ENCODE assay signal across 10 cellular contexts in genomic region chr12:108693781-108694180, GRCh38. TPM values are rescaled to one million over a fixed set of nuclear protein-coding genes. Genes with fewer than 3 reads are reported as not detected.
A peak's percentile ranks its signal among the peaks of the same experiment; 100 is the strongest.
DNase-seq lines count a peak whose midpoint lies in the region; ATAC-seq, FAIRE-seq and TF ChIP-seq lines count a peak whose summit lies in the region.
"Had no signal": no experiment of that assay in that cellular context is flagged by ENCODE, and none has a peak within 500 bp of the region (broad histone marks: within the 10 kb centered on the region; RNA-seq: fewer than 3 reads in every experiment).

No MANE protein-coding gene starts in this region.

- H3K9me3 ChIP-seq in right atrium auricular region (no peaks in the 10 kb centered on the region), GM12878 (replicated peaks; ENCODE audit: control insufficient read depth, insufficient read depth, low read length) (peaks cover 2% of the 10 kb centered on the region; the same call in 2 of the 3 replicates), vagina (no peaks in the 10 kb centered on the region)

- no peak for FAIRE-seq in GM12878 (lab: Jason Lieb, UNC)

- TF ChIP-seq POLR2A in GM12878 (IDR thresholded peaks at IDR 0.05; ENCODE audit: low read depth, low read length) (no peak), vagina (IDR thresholded peaks at IDR 0.05) (no peak)

- SMC1A ChIA-PET in GM12878 (lab: Charles Lee; ENCODE audit: uncharacterized antibody, unreplicated experiment) = interaction anchor here (0.6 to 10.6 kb wide), 8 partner anchors 8 to 114 kb away, joined by 3 to 83 read pairs (median 14); no protein-coding TSS in a partner anchor

- H3K79me2 ChIP-seq in GM12878 (ENCODE audit: control insufficient read depth, insufficient read depth, low read length) = peaks cover 89% of the 10 kb centered on the region

- TF ChIP-seq RAD21 in GM12878 (IDR thresholded peaks at IDR 0.05; ENCODE audit: insufficient read depth, low read depth, low read length) = no peak

- no peak overlapping the region for H2AFZ ChIP-seq in GM12878 (ENCODE audit: control insufficient read depth, low read depth, low read length)

- TF ChIP-seq EP300 in GM12878 (IDR thresholded peaks at IDR 0.05; ENCODE audit: borderline replicate concordance in 1 of 2, control insufficient read depth in 1 of 2, low read depth in 2 of 2, low read length in 2 of 2) = no peak

- peaks cover 33 to 44% of the 10 kb centered on the region in 2 donors for H3K4me1 Mint-ChIP-seq in natural killer cell

- peak overlapping the region; percentile 41 for H3K4me2 ChIP-seq in GM12878 (ENCODE audit: control insufficient read depth, insufficient read depth)

- intact Hi-C loops in cardiac septum (cut with DNase I) = loop anchor here (5.0 to 10.0 kb wide), 2 partner anchors 94 to 161 kb away; partner anchors contain the start of gene SSH1
- intact Hi-C loops in GM12878 (cut with micrococcal nuclease; ENCODE audit: unreplicated experiment) = no loop called here
- intact Hi-C loops in natural killer cell (cut with micrococcal nuclease) = no loop called here
- intact Hi-C loops in vagina (cut with DNase I) = no loop called here

- no peaks in the 10 kb centered on the region for H3K27me3 ChIP-seq in right atrium auricular region
- H3K27me3 ChIP-seq in GM12878 (replicated peaks in 1 of 2; ENCODE audit: control insufficient read depth in 2 of 2, insufficient read depth in 2 of 2, low read length in 1 of 2) = no peaks in the 10 kb centered on the region
- H3K27me3 ChIP-seq in vagina = no peaks in the 10 kb centered on the region

- CTCF ChIA-PET in GM12878 (lab: Yijun Ruan, JAX) = interaction anchor here (0.6 to 3.0 kb wide), 8 partner anchors 15 to 110 kb away, joined by 3 to 12 read pairs (median 4); no protein-coding TSS in a partner anchor

- H4K20me1 ChIP-seq in GM12878 (ENCODE audit: control insufficient read depth, insufficient read depth) = no peaks in the 10 kb centered on the region

- H3K9me3 Mint-ChIP-seq in natural killer cell = no peaks in the 10 kb centered on the region
- H3K9me3 Mint-ChIP-seq: CD8-positive, alpha-beta T cell had no signal

- H3K4me3 ChIP-seq in right atrium auricular region (no peak overlapping the region), GM12878 (no peak overlapping the region), vagina (no peak overlapping the region)

- H3K4me3 Mint-ChIP-seq in natural killer cell = peak overlapping the region; percentile 13
- H3K4me3 Mint-ChIP-seq: CD8-positive, alpha-beta T cell had no signal

- no peaks in the 10 kb centered on the region for H3K36me3 Mint-ChIP-seq in natural killer cell

- BruUV-seq in GM12878 (replicated peaks; lab: Mats Ljungman, UMichigan) = no TSS peak

- no peak for DNase-seq in right atrium auricular region (ENCODE audit: low spot score)
- DNase-seq in cardiac septum (ENCODE audit: low spot score) = no peak
- DNase-seq in GM12878 (ENCODE audit: low read depth, low spot score) = no peak
- DNase-seq in natural killer cell = no peak
- no peak for DNase-seq in vagina (ENCODE audit: extremely low spot score in 2 of 2)
- DNase-seq in anterior cingulate cortex (lab: John Stamatoyannopoulos, UW) = no peak
- DNase-seq: CD8-positive, alpha-beta T cell; NCI-H345 had no signal

- H3K9ac ChIP-seq in GM12878 (ENCODE audit: control insufficient read depth, insufficient read depth, low read length) = no peak overlapping the region

- WGBS in GM12878 (ENCODE audit: insufficient coverage, insufficient replicate concordance, low lambda C conversion rate, missing lambda C conversion rate) = 100% methylated on average over 8 of the region's 8 CpGs

- H3K4me1 ChIP-seq in right atrium auricular region (peaks cover 0 to 77% of the 10 kb centered on the region in 2 donors), GM12878 (ENCODE audit: control insufficient read depth, insufficient read depth, low read length) (peaks cover 65% of the 10 kb centered on the region), vagina (peaks cover 90% of the 10 kb centered on the region)

- TF ChIP-seq CTCF in right atrium auricular region (IDR thresholded peaks at IDR 0.05) = no peak
- no peak for TF ChIP-seq CTCF in GM12878 (IDR thresholded peaks at IDR 0.05 in 2 of 3, conservative IDR thresholded peaks at IDR 0.05 in 1 of 3; ENCODE audit: control insufficient read depth in 2 of 3, extremely low read depth in 1 of 3, insufficient read depth in 1 of 3, low read depth in 3 of 3, low read length in 3 of 3)
- no peak for TF ChIP-seq CTCF in natural killer cell (IDR thresholded peaks at IDR 0.05)
- no peak for TF ChIP-seq CTCF in vagina (IDR thresholded peaks at IDR 0.05)

- H3K27ac Mint-ChIP-seq in natural killer cell = no peak overlapping the region

- no peaks in the 10 kb centered on the region for H3K27me3 Mint-ChIP-seq in natural killer cell (ENCODE audit: low read depth in 2 of 2)

- no peak for ATAC-seq in GM12878
- ATAC-seq in natural killer cell = no peak
- ATAC-seq in HG03108 (IDR thresholded peaks at IDR 0.05; ENCODE audit: unreplicated experiment) = no peak
- no peak for ATAC-seq in GM19397 (IDR thresholded peaks at IDR 0.05; ENCODE audit: unreplicated experiment)
- ATAC-seq: CD8-positive, alpha-beta T cell had no signal

- POLR2A ChIA-PET in GM12878 (lab: Charles Lee) = interaction anchor here (0.6 to 1.5 kb wide), 7 partner anchors 8 to 361 kb away, joined by 3 to 6 read pairs (median 3); no protein-coding TSS in a partner anchor

- RAD21 ChIA-PET in GM12878 (lab: Charles Lee; ENCODE audit: unreplicated experiment) = interaction anchor here (1.0 to 7.7 kb wide), 3 partner anchors 11 to 58 kb away, joined by 3 to 69 read pairs (median 3); no protein-coding TSS in a partner anchor

- peak overlapping the region; percentile 96 to 98 for H3K27ac ChIP-seq in right atrium auricular region
- peak overlapping the region; percentile 77 for H3K27ac ChIP-seq in GM12878 (ENCODE audit: control insufficient read depth, insufficient read depth)
- H3K27ac ChIP-seq in vagina = peak overlapping the region; percentile 89

- in situ Hi-C loops in GM12878 (cut with MboI) = no loop called here

- H3K36me3 ChIP-seq in right atrium auricular region (peaks cover 10% of the 10 kb centered on the region), GM12878 (ENCODE audit: control insufficient read depth in 2 of 2, insufficient read depth in 2 of 2, low read length in 1 of 2) (peaks cover 8 to 21% of the 10 kb centered on the region in 2 experiments), vagina (peaks cover 0 to 7% of the 10 kb centered on the region in 2 donors)

TF ChIP-seq in GM12878, 131 proteins besides CTCF, POLR2A, EP300 and RAD21 (continues in another document):
- TF ChIP-seq GABPA (IDR thresholded peaks at IDR 0.05; ENCODE audit: low read depth) = no peak
- no peak for TF ChIP-seq EED (IDR thresholded peaks at IDR 0.05; ENCODE audit: low read depth)
- TF ChIP-seq LARP7 (IDR thresholded peaks at IDR 0.05) = no peak
- TF ChIP-seq SP1 (IDR thresholded peaks at IDR 0.05; ENCODE audit: low read depth, low read length) = no peak
- TF ChIP-seq EGR1 (IDR thresholded peaks at IDR 0.05; ENCODE audit: borderline replicate concordance in 1 of 2, low read depth in 2 of 2, low read length in 2 of 2) = no peak
- no peak for TF ChIP-seq PKNOX1 (IDR thresholded peaks at IDR 0.05)
- no peak for TF ChIP-seq KAT2A (conservative IDR thresholded peaks at IDR 0.05; ENCODE audit: control insufficient read depth, low read depth, low read length)
- TF ChIP-seq RBBP5 (conservative IDR thresholded peaks at IDR 0.05) = no peak
- no peak for TF ChIP-seq PAX8 (IDR thresholded peaks at IDR 0.05)
- TF ChIP-seq CBX3 (IDR thresholded peaks at IDR 0.05; ENCODE audit: borderline replicate concordance, low read depth) = no peak
- TF ChIP-seq IKZF1 (conservative IDR thresholded peaks at IDR 0.05) = no peak
- no peak for TF ChIP-seq RB1 (IDR thresholded peaks at IDR 0.05; ENCODE audit: borderline replicate concordance)
- TF ChIP-seq CBFB (IDR thresholded peaks at IDR 0.05; ENCODE audit: low read depth) = no peak
- no peak for TF ChIP-seq ZSCAN29 (IDR thresholded peaks at IDR 0.05)
- TF ChIP-seq POU2F2 (IDR thresholded peaks at IDR 0.05; ENCODE audit: borderline replicate concordance, low read depth, low read length) = no peak
- TF ChIP-seq ETV6 (conservative IDR thresholded peaks at IDR 0.05 in 1 of 2, IDR thresholded peaks at IDR 0.05 in 1 of 2; ENCODE audit: borderline replicate concordance in 1 of 2, low read depth in 1 of 2) = no peak
- TF ChIP-seq SRF (IDR thresholded peaks at IDR 0.05; ENCODE audit: low read depth in 2 of 2, low read length in 2 of 2) = no peak

RNA-seq across cellular contexts. Expression of gene CORO1C, which starts 37.5 kb away (rescaled TPM):
- 10 to 100 TPM; 59.6 to 70.7 TPM for total RNA-seq in right atrium auricular region
- total RNA-seq in cardiac septum = 74.7 TPM
- total RNA-seq in GM12878 (2013; cell fraction: nucleolus; rRNA removed) = 234 and 248 TPM in 2 replicates
- total RNA-seq in GM12878 (2014; rRNA removed) = 91.3 and 94.1 TPM in 2 replicates
- total RNA-seq in GM12878 (2014; rRNA removed; fragmentation: Illumina TruSeq; extraction: Trizol) = 158 and 164 TPM in 2 replicates
- total RNA-seq in GM12878 (2021) = 208 and 212 TPM in 2 replicates
- 59.8 TPM for polyA plus RNA-seq in GM12878 (2011; ENCODE audit: low read depth)
- polyA plus RNA-seq in GM12878 (2011; rRNA removed) = 204 and 254 TPM in 2 replicates
- polyA plus RNA-seq in GM12878 (2011; cell fraction: cytosol; rRNA removed) = 168 and 182 TPM in 2 replicates
- polyA plus RNA-seq in GM12878 (2011; cell fraction: nucleus; rRNA removed) = 142 and 153 TPM in 2 replicates
- 76.4 and 96.1 TPM in 2 replicates for polyA plus RNA-seq in GM12878 (2012)
- 145 and 221 TPM in 2 replicates for polyA plus RNA-seq in GM12878 (2014; fragmentation: Illumina TruSeq; extraction: Trizol)
- 10 to 100 TPM; 52.7 to 52.9 TPM for polyA plus RNA-seq in GM12878 (2014; fragmentation: Nextera tagmentation; extraction: Ambion mirVana)
- polyA plus RNA-seq in GM12878 (2014; rRNA removed) = 152 and 178 TPM in 2 replicates
- 100 to 1,000 TPM; 202 to 203 TPM for polyA plus RNA-seq in GM12878 (2016; fragmentation: Nextera tagmentation; extraction: Ambion mirVana)
- 514 and 669 TPM in 2 replicates for polyA minus RNA-seq in GM12878 (2011; rRNA and poly(A)+ RNA removed)
- polyA minus RNA-seq in GM12878 (2011; cell fraction: cytosol; rRNA and poly(A)+ RNA removed) = 86.2 and 126 TPM in 2 replicates
- 89.3 and 119 TPM in 2 replicates for polyA minus RNA-seq in GM12878 (2011; cell fraction: nucleus; rRNA and poly(A)+ RNA removed)
- 10 to 100 TPM; 28.9 to 43.5 (median 36.0) TPM for total RNA-seq in natural killer cell
- total RNA-seq in vagina = 189 TPM
